ENCODE assay signal across 8 cellular contexts in genomic region chr10:63133056-63133786, GRCh38. TPM values are rescaled to one million over a fixed set of nuclear protein-coding genes. Genes with fewer than 3 reads are reported as not detected.
A peak's percentile ranks its signal among the peaks of the same experiment; 100 is the strongest.
DNase-seq lines count a peak whose midpoint lies in the region; ATAC-seq, FAIRE-seq and TF ChIP-seq lines count a peak whose summit lies in the region.

NRBF2 (plus strand) TSS chr10:63133328; CDS start chr10:63133471, 143 bp downstream.

- H3K4me3 ChIP-seq in OCI-LY1 (ENCODE audit: low read depth, low read length, poor library complexity, severe bottlenecking) (peak within 1 kb of the TSS; percentile 91), endothelial cell of umbilical vein (replicated peaks in 1 of 3; ENCODE audit: insufficient read depth in 1 of 3, low read depth in 1 of 3, low read length in 3 of 3) (peak within 1 kb of the TSS; percentile 48 to 73 (median 69))

- peak within 1 kb of the TSS; percentile 85; the same call in 1 of the 2 replicates for H2AFZ ChIP-seq in OCI-LY1 (ENCODE audit: low read length)
- peak within 1 kb of the TSS; percentile 63 for H2AFZ ChIP-seq in endothelial cell of umbilical vein (ENCODE audit: low read depth, low read length)

- H4K20me1 ChIP-seq in OCI-LY1 (ENCODE audit: insufficient read depth, low read length) (no peaks in the 10 kb centered on the region), endothelial cell of umbilical vein (replicated peaks; ENCODE audit: control insufficient read depth, extremely low read depth, insufficient read depth, low read length) (no peaks in the 10 kb centered on the region)

- TF ChIP-seq CTCF in OCI-LY1 (IDR thresholded peaks at IDR 0.05; ENCODE audit: low read length) (peak; percentile 46), endothelial cell of umbilical vein (IDR thresholded peaks at IDR 0.05; ENCODE audit: extremely low read depth in 1 of 2, insufficient read depth in 1 of 2, low read depth in 1 of 2, low read length in 2 of 2) (peak; percentile 10 to 24)

- no peaks in the 10 kb centered on the region for H3K9me3 ChIP-seq in OCI-LY1 (ENCODE audit: low read length)
- H3K9me3 ChIP-seq in endothelial cell of umbilical vein (replicated peaks; ENCODE audit: control insufficient read depth, insufficient read depth, low read length) = no peaks in the 10 kb centered on the region

- DNase-seq in DMS 273 treated with DMSO at 0.1 percent for 48 hours (lab: John Stamatoyannopoulos, UW) = peak; percentile 90
- DNase-seq in HuH-7 (ENCODE audit: low spot score) = peak; percentile 68
- peak; percentile 99 for DNase-seq in activated CD8-positive, alpha-beta memory T cell treated with anti-CD3 and anti-CD28 coated beads, Interleukin-2, amount 50 U/mL, for 48 hours
- DNase-seq in endothelial cell of umbilical vein (ENCODE audit: low read depth, low spot score) = peak; percentile 98
- peak; percentile 94 for DNase-seq in middle frontal gyrus (ENCODE audit: extremely low spot score, low spot score)
- peak; percentile 95 to 97 for DNase-seq in stimulated activated CD8-positive, alpha-beta memory T cell treated with anti-CD3 and anti-CD28 coated beads, Interleukin-2, amount 100 ng/mL, for 48 hours (ENCODE audit: low read depth in 2 of 2)

- ATAC-seq in GM21515 (IDR thresholded peaks at IDR 0.05; ENCODE audit: unreplicated experiment) = peak; percentile 98

- no peaks in the 10 kb centered on the region for H3K9me2 ChIP-seq in OCI-LY1 (ENCODE audit: low read depth, low read length)

- H3F3A ChIP-seq in OCI-LY1 (ENCODE audit: insufficient read depth, low read length) = no peaks in the 10 kb centered on the region

- TF ChIP-seq POLR2A in endothelial cell of umbilical vein (IDR thresholded peaks at IDR 0.05; ENCODE audit: low read depth, low read length) = peak; percentile 97

- FAIRE-seq in endothelial cell of umbilical vein (lab: Jason Lieb, UNC) = peak; percentile 95

- dilution Hi-C loops in endothelial cell of umbilical vein (cut with MboI; ENCODE audit: extremely low pct_ligation_motif_present, low sequenced_read_pairs) = no loop called here

- CTCF ChIA-PET in endothelial cell of umbilical vein (lab: Charles Lee) = interaction anchor here (0.7 to 2.9 kb wide), 9 partner anchors 9 to 869 kb away, joined by 3 to 19 read pairs (median 5); no protein-coding TSS in a partner anchor

- H3K27me3 ChIP-seq in OCI-LY1 (ENCODE audit: insufficient read depth, low read length) = no peaks in the 10 kb centered on the region
- no peaks in the 10 kb centered on the region for H3K27me3 ChIP-seq in endothelial cell of umbilical vein (ENCODE audit: control insufficient read depth in 2 of 2, insufficient read depth in 2 of 2, low read length in 2 of 2)

- H3K27ac ChIP-seq in OCI-LY1 (ENCODE audit: low read depth, low read length, poor library complexity, severe bottlenecking) = peak within 1 kb of the TSS; percentile 73
- peak within 1 kb of the TSS; percentile 78 for H3K27ac ChIP-seq in endothelial cell of umbilical vein (ENCODE audit: insufficient read depth, low read depth, low read length)

- H3K79me2 ChIP-seq in OCI-LY1 (ENCODE audit: insufficient read depth, low read length) (peaks cover 46% of the 10 kb centered on the region), endothelial cell of umbilical vein (ENCODE audit: control insufficient read depth, insufficient read depth, low read length) (peaks cover 48% of the 10 kb centered on the region)

- intact Hi-C loops in endothelial cell of umbilical vein (cut with micrococcal nuclease) = loop anchor here (1.0 to 5.0 kb wide), 2 partner anchors 317 to 541 kb away; partner anchors contain the start of gene EGR2

- H3K4me1 ChIP-seq in OCI-LY1 (ENCODE audit: insufficient read depth, low read length, severe bottlenecking) = peaks cover 27% of the 10 kb centered on the region
- H3K4me1 ChIP-seq in endothelial cell of umbilical vein (ENCODE audit: control insufficient read depth, extremely low read depth, insufficient read depth, low read length) = peaks cover 7% of the 10 kb centered on the region

- POLR2A ChIA-PET in endothelial cell of umbilical vein (lab: Charles Lee) = interaction anchor here (0.9 to 1.5 kb wide), 4 partner anchors 9 to 34 kb away, joined by 3 read pairs; no protein-coding TSS in a partner anchor

- BruUV-seq in endothelial cell of umbilical vein (replicated peaks; lab: Mats Ljungman, UMichigan) = TSS peak; percentile 49

- H3K36me3 ChIP-seq in OCI-LY1 (ENCODE audit: insufficient read depth, low read length) (peaks cover 23% of the 10 kb centered on the region), endothelial cell of umbilical vein (ENCODE audit: control insufficient read depth in 2 of 2, extremely low read depth in 1 of 2, insufficient read depth in 2 of 2, low read length in 2 of 2) (no peaks in the 10 kb centered on the region)

- H3K9ac ChIP-seq in OCI-LY1 (ENCODE audit: low read length) (peak within 1 kb of the TSS; percentile 88), endothelial cell of umbilical vein (replicated peaks; ENCODE audit: extremely low read depth, insufficient read depth, low read length) (peak within 1 kb of the TSS; percentile 90)

- H3K9me1 ChIP-seq in endothelial cell of umbilical vein (replicated peaks; ENCODE audit: control insufficient read depth, extremely low read depth, insufficient read depth, low read length) = no peaks in the 10 kb centered on the region

- peak within 1 kb of the TSS; percentile 99 for H3K4me2 ChIP-seq in OCI-LY1 (ENCODE audit: low read length)
- peak within 1 kb of the TSS; percentile 87 for H3K4me2 ChIP-seq in endothelial cell of umbilical vein (ENCODE audit: insufficient read depth, low read length)

TF ChIP-seq in endothelial cell of umbilical vein, 7 proteins besides CTCF, POLR2A, EP300 and RAD21:
- TF ChIP-seq EZH2 (IDR thresholded peaks at IDR 0.05; ENCODE audit: borderline replicate concordance, low read depth, low read length, severe bottlenecking) (no peak), POLR2AphosphoS5 (IDR thresholded peaks at IDR 0.05; ENCODE audit: insufficient read depth, low read depth, low read length) (peak; percentile 88), MAX (IDR thresholded peaks at IDR 0.05; ENCODE audit: insufficient read depth, insufficient read length) (peak; percentile 91), FOS (IDR thresholded peaks at IDR 0.05; ENCODE audit: borderline replicate concordance, insufficient read depth, low read length) (no peak), JUN (IDR thresholded peaks at IDR 0.05; ENCODE audit: borderline replicate concordance, insufficient read depth, insufficient read length, low read depth) (peak; percentile 2), GATA2 (IDR thresholded peaks at IDR 0.05; ENCODE audit: insufficient read depth, insufficient read length, low read depth, low read length) (no peak), MYC (IDR thresholded peaks at IDR 0.05; ENCODE audit: low read depth, low read length) (no peak)

RNA-seq across cellular contexts. Expression of gene NRBF2, which starts in this region (rescaled TPM):
- 17.0 and 17.7 TPM in 2 replicates for total RNA-seq in endothelial cell of umbilical vein
- 6.3 and 7.6 TPM in 2 replicates for polyA plus RNA-seq in endothelial cell of umbilical vein
- polyA plus RNA-seq in endothelial cell of umbilical vein (2011; cell fraction: cytosol; rRNA removed) = 11.5 and 12.1 TPM in 2 replicates
- 5.3 and 7.6 TPM in 2 replicates for polyA plus RNA-seq in endothelial cell of umbilical vein (2011; cell fraction: nucleus; rRNA removed)
- polyA plus RNA-seq in endothelial cell of umbilical vein (2012) = 21.9 and 24.1 TPM in 2 replicates
- 7.8 and 8.0 TPM in 2 replicates for polyA minus RNA-seq in endothelial cell of umbilical vein
- polyA minus RNA-seq in endothelial cell of umbilical vein (2011; cell fraction: cytosol; rRNA and poly(A)+ RNA removed) = 6.1 TPM
- 4.9 and 6.2 TPM in 2 replicates for polyA minus RNA-seq in endothelial cell of umbilical vein (2011; cell fraction: nucleus; rRNA and poly(A)+ RNA removed)

Comparison
In these comparisons a context has a peak if more than half of its experiments do, and no peak if none do; other contexts are left out.
1. Peak in every context shown above with its lines: DNase-seq, ATAC-seq, H3K4me3 ChIP-seq and H3K27ac ChIP-seq.